In genomic region chr19:45508931-45509691, GRCh38 we compare ENCODE assay signal across 8 cellular contexts. TPM values are rescaled to one million over a fixed set of nuclear protein-coding genes. Genes with fewer than 3 reads are reported as not detected.
DNase-seq lines count a peak whose midpoint lies in the region; ATAC-seq and TF ChIP-seq lines count a peak whose summit lies in the region.

No MANE protein-coding gene starts in this region.

- peak overlapping the region; percentile 6 for H3K27ac ChIP-seq in neural progenitor cell

- no peak for DNase-seq in activated T-cell treated with anti-CD3 and anti-CD28 coated beads, Interleukin-2, amount 50 U/mL, for 4 hours
- no peak for DNase-seq in activated T-cell treated with anti-CD3 and anti-CD28 coated beads for 4 hours
- peak; percentile 80 for DNase-seq in MG63
- peak; percentile 71 for DNase-seq in activated CD8-positive, alpha-beta T cell treated with anti-CD3 and anti-CD28 coated beads, Interleukin-2, amount 10 ng/mL, durations not matched to agents 7 days and 5 days
- peak; percentile 67 to 81 for DNase-seq in foreskin fibroblast
- peak; percentile 77 for DNase-seq in neural progenitor cell (ENCODE audit: low spot score)

- H3K79me2 ChIP-seq in neural progenitor cell (ENCODE audit: low read depth) = peaks cover 70% of the 10 kb centered on the region

- H3K4me1 ChIP-seq in neural progenitor cell = no peaks in the 10 kb centered on the region

- H3K36me3 ChIP-seq in MG63 = peaks cover 37% of the 10 kb centered on the region
- H3K36me3 ChIP-seq in neural progenitor cell = no peaks in the 10 kb centered on the region

- H3K4me1 Mint-ChIP-seq in activated T-cell treated with anti-CD3 and anti-CD28 coated beads, Interleukin-2, amount 50 U/mL, for 4 hours (ENCODE audit: low read depth) = peaks cover 53% of the 10 kb centered on the region
- peaks cover 62% of the 10 kb centered on the region for H3K4me1 Mint-ChIP-seq in activated CD8-positive, alpha-beta T cell treated with anti-CD3 and anti-CD28 coated beads, Interleukin-2, amount 10 ng/mL, durations not matched to agents 7 days and 5 days (ENCODE audit: low read depth)
- peaks cover 12% of the 10 kb centered on the region for H3K4me1 Mint-ChIP-seq in neural progenitor cell

- TF ChIP-seq CTCF in foreskin fibroblast (IDR thresholded peaks at IDR 0.05; ENCODE audit: low read depth, low read length) = no peak
- no peak for TF ChIP-seq CTCF in neural progenitor cell (IDR thresholded peaks at IDR 0.05)

- peaks cover 55% of the 10 kb centered on the region for H4K20me1 ChIP-seq in neural progenitor cell (ENCODE audit: low read depth)

- H3F3A ChIP-seq in neural progenitor cell (ENCODE audit: low read depth) = peaks cover 41% of the 10 kb centered on the region

- H3K9me3 Mint-ChIP-seq in activated T-cell treated with anti-CD3 and anti-CD28 coated beads, Interleukin-2, amount 50 U/mL, for 4 hours = no peaks in the 10 kb centered on the region
- no peaks in the 10 kb centered on the region for H3K9me3 Mint-ChIP-seq in activated CD8-positive, alpha-beta T cell treated with anti-CD3 and anti-CD28 coated beads, Interleukin-2, amount 10 ng/mL, durations not matched to agents 7 days and 5 days (ENCODE audit: insufficient read depth)
- no peaks in the 10 kb centered on the region for H3K9me3 Mint-ChIP-seq in neural progenitor cell

- ATAC-seq in activated T-cell treated with anti-CD3 and anti-CD28 coated beads, Interleukin-2, amount 50 U/mL, for 4 hours = no peak
- no peak for ATAC-seq in activated CD8-positive, alpha-beta T cell treated with anti-CD3 and anti-CD28 coated beads, Interleukin-2, amount 10 ng/mL, durations not matched to agents 7 days and 5 days
- ATAC-seq in HG03159 (IDR thresholded peaks at IDR 0.05; ENCODE audit: unreplicated experiment) = no peak
- ATAC-seq in GM19463 (IDR thresholded peaks at IDR 0.05; ENCODE audit: unreplicated experiment) = no peak

- peak overlapping the region; percentile 82 for H3K27ac Mint-ChIP-seq in activated CD8-positive, alpha-beta T cell treated with anti-CD3 and anti-CD28 coated beads, Interleukin-2, amount 10 ng/mL, durations not matched to agents 7 days and 5 days
- H3K27ac Mint-ChIP-seq in neural progenitor cell = peak overlapping the region; percentile 89

- peak overlapping the region; percentile 99 for H3K4me2 ChIP-seq in neural progenitor cell

- H2AFZ ChIP-seq in neural progenitor cell (replicated peaks) = no peak overlapping the region

- H3K4me3 Mint-ChIP-seq in activated T-cell treated with anti-CD3 and anti-CD28 coated beads, Interleukin-2, amount 50 U/mL, for 4 hours = peak overlapping the region; percentile 88
- H3K4me3 Mint-ChIP-seq in activated CD8-positive, alpha-beta T cell treated with anti-CD3 and anti-CD28 coated beads, Interleukin-2, amount 10 ng/mL, durations not matched to agents 7 days and 5 days = peak overlapping the region; percentile 87
- H3K4me3 Mint-ChIP-seq in neural progenitor cell = peak overlapping the region; percentile 94

- CTCF ChIA-PET in activated CD8-positive, alpha-beta T cell treated with anti-CD3 and anti-CD28 coated beads, Interleukin-2, amount 10 ng/mL, durations not matched to agents 7 days and 5 days (lab: Charles Lee) = interaction anchor here (1.0 to 1.7 kb wide), 5 partner anchors 24 to 133 kb away, joined by 3 to 10 read pairs (median 6); no protein-coding TSS in a partner anchor

- no peaks in the 10 kb centered on the region for H3K27me3 Mint-ChIP-seq in activated T-cell treated with anti-CD3 and anti-CD28 coated beads, Interleukin-2, amount 50 U/mL, for 4 hours (ENCODE audit: low read depth)
- H3K27me3 Mint-ChIP-seq in activated CD8-positive, alpha-beta T cell treated with anti-CD3 and anti-CD28 coated beads, Interleukin-2, amount 10 ng/mL, durations not matched to agents 7 days and 5 days (ENCODE audit: low read depth) = no peaks in the 10 kb centered on the region
- H3K27me3 Mint-ChIP-seq in neural progenitor cell (ENCODE audit: insufficient read depth, low read depth) = peaks cover 4% of the 10 kb centered on the region

- H3K4me3 ChIP-seq in MG63 (peak overlapping the region; percentile 71), foreskin fibroblast (ENCODE audit: low read depth in 1 of 2, low read length in 2 of 2) (peak overlapping the region; percentile 80 to 99), neural progenitor cell (peak overlapping the region; percentile 99)

- H3K9me3 ChIP-seq in MG63 = no peaks in the 10 kb centered on the region
- no peaks in the 10 kb centered on the region for H3K9me3 ChIP-seq in neural progenitor cell (ENCODE audit: low read depth)

- peak overlapping the region; percentile 50 for H3K9ac ChIP-seq in neural progenitor cell

- peaks cover 3% of the 10 kb centered on the region for H3K36me3 Mint-ChIP-seq in activated T-cell treated with anti-CD3 and anti-CD28 coated beads, Interleukin-2, amount 50 U/mL, for 4 hours (ENCODE audit: insufficient read depth)
- H3K36me3 Mint-ChIP-seq in activated CD8-positive, alpha-beta T cell treated with anti-CD3 and anti-CD28 coated beads, Interleukin-2, amount 10 ng/mL, durations not matched to agents 7 days and 5 days (ENCODE audit: low read depth) = peaks cover 42% of the 10 kb centered on the region
- no peaks in the 10 kb centered on the region for H3K36me3 Mint-ChIP-seq in neural progenitor cell

- H3K27me3 ChIP-seq in MG63 (no peaks in the 10 kb centered on the region), neural progenitor cell (no peaks in the 10 kb centered on the region)

- POLR2A ChIA-PET in activated CD8-positive, alpha-beta T cell treated with anti-CD3 and anti-CD28 coated beads, Interleukin-2, amount 10 ng/mL, durations not matched to agents 7 days and 5 days (lab: Charles Lee) = interaction anchor here (1.3 kb wide), 1 partner anchor 133 kb away, joined by 10 read pairs; no protein-coding TSS in a partner anchor

RNA-seq across cellular contexts. Expression of gene VASP, which starts 1.8 kb away (rescaled TPM):
- 100 to 1,000 TPM; 135 to 164 (median 157) TPM for total RNA-seq in activated T-cell treated with anti-CD3 and anti-CD28 coated beads, Interleukin-2, amount 50 U/mL, for 4 hours
- total RNA-seq in MG63 (2014; rRNA removed; shearing (Covaris generic); ENCODE audit: low replicate concordance) = 129 and 196 TPM in 2 replicates
- 100 to 1,000 TPM; 215 to 222 TPM for total RNA-seq in activated CD8-positive, alpha-beta T cell treated with anti-CD3 and anti-CD28 coated beads, Interleukin-2, amount 10 ng/mL, durations not matched to agents 7 days and 5 days
- total RNA-seq in neural progenitor cell (ENCODE audit: low replicate concordance) = 32.6 and 62.2 TPM in 2 replicates

RNA-seq across cellular contexts. Expression of gene PPM1N, which starts 10.9 kb away (rescaled TPM):
- 1 to 10 TPM; 1.1 to 1.4 (median 1.3) TPM for total RNA-seq in activated T-cell treated with anti-CD3 and anti-CD28 coated beads, Interleukin-2, amount 50 U/mL, for 4 hours
- 6.6 TPM in 1 of 2 replicates, not detected in the other for total RNA-seq in MG63 (2014; rRNA removed; shearing (Covaris generic); ENCODE audit: low replicate concordance)
- 1 to 10 TPM; 1.6 to 3.2 TPM for total RNA-seq in activated CD8-positive, alpha-beta T cell treated with anti-CD3 and anti-CD28 coated beads, Interleukin-2, amount 10 ng/mL, durations not matched to agents 7 days and 5 days
- 2.4 and 3.6 TPM in 2 replicates for total RNA-seq in neural progenitor cell (ENCODE audit: low replicate concordance)

RNA-seq across cellular contexts. Expression of gene RTN2, which starts 12.3 kb away (rescaled TPM):
- total RNA-seq in activated T-cell treated with anti-CD3 and anti-CD28 coated beads, Interleukin-2, amount 50 U/mL, for 4 hours = 1 to 10 TPM in 2 of 3 donors, under 1 TPM in 1; 0.83 to 1.5 (median 1.5) TPM
- total RNA-seq in MG63 (2014; rRNA removed; shearing (Covaris generic); ENCODE audit: low replicate concordance) = 4.9 and 6.1 TPM in 2 replicates
- total RNA-seq in activated CD8-positive, alpha-beta T cell treated with anti-CD3 and anti-CD28 coated beads, Interleukin-2, amount 10 ng/mL, durations not matched to agents 7 days and 5 days = 1 to 10 TPM; 2.0 to 3.4 TPM
- total RNA-seq in neural progenitor cell (ENCODE audit: low replicate concordance) = 4.8 and 10.4 TPM in 2 replicates

RNA-seq across cellular contexts. Expression of gene FOSB, which starts 41.3 kb away (rescaled TPM):
- total RNA-seq in activated T-cell treated with anti-CD3 and anti-CD28 coated beads, Interleukin-2, amount 50 U/mL, for 4 hours = 10 to 100 TPM; 10.5 to 13.4 (median 13.2) TPM
- total RNA-seq in MG63 (2014; rRNA removed; shearing (Covaris generic); ENCODE audit: low replicate concordance) = 0.33 TPM in 1 of 2 replicates, not detected in the other
- 100 to 1,000 TPM; 154 to 172 TPM for total RNA-seq in activated CD8-positive, alpha-beta T cell treated with anti-CD3 and anti-CD28 coated beads, Interleukin-2, amount 10 ng/mL, durations not matched to agents 7 days and 5 days
- 2.3 and 5.4 TPM in 2 replicates for total RNA-seq in neural progenitor cell (ENCODE audit: low replicate concordance)

Comparison
In these comparisons a context has a peak if more than half of its experiments do, and no peak if none do; other contexts are left out.
1. DNase-seq: peak in MG63 (single experiment), activated CD8-positive, alpha-beta T cell treated with anti-CD3 and anti-CD28 coated beads, Interleukin-2, amount 10 ng/mL, durations not matched to agents 7 days and 5 days (single experiment), foreskin fibroblast (2 of 2) and neural progenitor cell (single experiment); none in activated T-cell treated with anti-CD3 and anti-CD28 coated beads, Interleukin-2, amount 50 U/mL, for 4 hours (single experiment) and activated T-cell treated with anti-CD3 and anti-CD28 coated beads for 4 hours (single experiment).
2. Peak in every context shown above with its lines, with median percentiles within 50 percentile points of each other: H3K4me3 Mint-ChIP-seq and H3K4me3 ChIP-seq.